8 cellular contexts compared by ENCODE assay signal in genomic region chr20:64038579-64039292, GRCh38. TPM values are rescaled to one million over a fixed set of nuclear protein-coding genes. Genes with fewer than 3 reads are reported as not detected.
DNase-seq lines count a peak whose midpoint lies in the region; ATAC-seq and TF ChIP-seq lines count a peak whose summit lies in the region.

No MANE protein-coding gene starts in this region.

- no peak overlapping the region for H3K9ac ChIP-seq in fibroblast of lung (ENCODE audit: insufficient read depth, low read length)

- CTCF ChIA-PET in OCI-LY7 (lab: Charles Lee; ENCODE audit: unreplicated experiment): interaction anchor here (0.6 to 0.8 kb wide), 3 partner anchors 58 to 217 kb away, joined by 3 to 7 read pairs (median 3); partner anchors contain the start of genes PCMTD2 and PRPF6

- peaks cover 9% of the 10 kb centered on the region; the same call in 1 of the 2 replicates for H3K36me3 ChIP-seq in OCI-LY7 (ENCODE audit: insufficient read depth, low read length)
- H3K36me3 ChIP-seq in fibroblast of lung (ENCODE audit: control insufficient read depth, insufficient read depth, low read length): peaks cover 6% of the 10 kb centered on the region
- H3K36me3 ChIP-seq in neuron (ENCODE audit: insufficient read depth, low read length): peaks cover 13% of the 10 kb centered on the region
- H3K36me3 ChIP-seq in suprapubic skin: peaks cover 11% of the 10 kb centered on the region

- no peak for TF ChIP-seq EP300 in suprapubic skin (IDR thresholded peaks at IDR 0.05)

- H3K9me3 ChIP-seq in OCI-LY7 (ENCODE audit: low read length): no peaks in the 10 kb centered on the region
- H3K9me3 ChIP-seq in fibroblast of lung (ENCODE audit: control insufficient read depth, insufficient read depth, low read depth, low read length): no peaks in the 10 kb centered on the region
- H3K9me3 ChIP-seq in neuron (ENCODE audit: low read length): no peaks in the 10 kb centered on the region
- no peaks in the 10 kb centered on the region for H3K9me3 ChIP-seq in suprapubic skin

- H4K20me1 ChIP-seq in OCI-LY7 (ENCODE audit: insufficient read depth, low read length): no peaks in the 10 kb centered on the region
- H4K20me1 ChIP-seq in fibroblast of lung (ENCODE audit: control insufficient read depth, extremely low read depth, insufficient read depth, low read length): no peaks in the 10 kb centered on the region

- peak; percentile 45 for TF ChIP-seq POLR2A in GM19099 (IDR thresholded peaks at IDR 0.05; ENCODE audit: extremely low read depth, insufficient read length, low read depth)
- no peak for TF ChIP-seq POLR2A in suprapubic skin (IDR thresholded peaks at IDR 0.05)

- TF ChIP-seq CTCF in OCI-LY7 (conservative IDR thresholded peaks at IDR 0.05; ENCODE audit: low read length) (peak; percentile 73), fibroblast of lung (conservative IDR thresholded peaks at IDR 0.05 in 1 of 2, IDR thresholded peaks at IDR 0.05 in 1 of 2; ENCODE audit: low read depth in 1 of 2, low read length in 2 of 2) (peak; percentile 50 to 53), suprapubic skin (IDR thresholded peaks at IDR 0.05) (peak; percentile 13 to 70)

- no TSS peak for BruUV-seq in OCI-LY7 (replicated peaks; lab: Mats Ljungman, UMichigan)

- H2AFZ ChIP-seq in OCI-LY7 (ENCODE audit: low read length): peak overlapping the region; percentile 52; the same call in 1 of the 2 replicates
- peak overlapping the region; percentile 11 for H2AFZ ChIP-seq in fibroblast of lung (ENCODE audit: low read length)
- peak overlapping the region; percentile 41 for H2AFZ ChIP-seq in neuron (ENCODE audit: low read depth, low read length)

- peak; percentile 45 for ATAC-seq in HG03571 (IDR thresholded peaks at IDR 0.05; ENCODE audit: unreplicated experiment)

- intact Hi-C loops in OCI-LY7 (cut with micrococcal nuclease; ENCODE audit: unreplicated experiment): loop anchor here (1.0 kb wide), 1 partner anchor 84 kb away; no protein-coding TSS in a partner anchor

- peak overlapping the region; percentile 86 for H3K4me2 ChIP-seq in OCI-LY7 (ENCODE audit: low read length)
- peak overlapping the region; percentile 82 for H3K4me2 ChIP-seq in fibroblast of lung (ENCODE audit: extremely low read depth, insufficient read depth, low read length)

- peak overlapping the region; percentile 63 for H3K4me3 ChIP-seq in OCI-LY7 (ENCODE audit: low read depth, low read length, poor library complexity, severe bottlenecking)
- peak overlapping the region in 2 of 4 experiments; percentile 31 to 46 for H3K4me3 ChIP-seq in fibroblast of lung (replicated peaks in 1 of 4; ENCODE audit: control extremely low read depth in 1 of 4, insufficient read depth in 1 of 4, low read depth in 3 of 4, low read length in 4 of 4)
- peak overlapping the region; percentile 46 for H3K4me3 ChIP-seq in neuron (ENCODE audit: low read length)
- peak overlapping the region; percentile 56 for H3K4me3 ChIP-seq in suprapubic skin

- H3K79me2 ChIP-seq in OCI-LY7 (ENCODE audit: insufficient read depth, low read depth, low read length) (no peaks in the 10 kb centered on the region), fibroblast of lung (ENCODE audit: control insufficient read depth, insufficient read depth, low read length) (no peaks in the 10 kb centered on the region)

- WGBS in suprapubic skin: 3% methylated on average over 16 of the region's 88 CpGs

- H3K4me1 ChIP-seq in OCI-LY7 (ENCODE audit: insufficient read depth, low read length, poor library complexity, severe bottlenecking) (peaks cover 45% of the 10 kb centered on the region), fibroblast of lung (ENCODE audit: control insufficient read depth, extremely low read depth, insufficient read depth, low read length) (no peaks in the 10 kb centered on the region), neuron (ENCODE audit: insufficient read depth, low read length) (peaks cover 18% of the 10 kb centered on the region), suprapubic skin (peaks cover 47% of the 10 kb centered on the region)

- POLR2A ChIA-PET in OCI-LY7 (lab: Charles Lee): no interaction called here

- H3K27me3 ChIP-seq in fibroblast of lung (ENCODE audit: control insufficient read depth, insufficient read depth, low read length): peaks cover 26% of the 10 kb centered on the region
- peaks cover 48% of the 10 kb centered on the region for H3K27me3 ChIP-seq in neuron (ENCODE audit: insufficient read depth, low read length)
- peaks cover 36% of the 10 kb centered on the region for H3K27me3 ChIP-seq in suprapubic skin

- DNase-seq in Ammon's horn (ENCODE audit: low spot score): peak; percentile 30
- peak; percentile 80 for DNase-seq in OCI-LY7 (ENCODE audit: low spot score)
- DNase-seq in activated T-cell treated with anti-CD3 and anti-CD28 coated beads for 48 hours (ENCODE audit: low read depth): peak; percentile 80
- DNase-seq in fibroblast of lung (ENCODE audit: low read depth in 2 of 2): peak; percentile 64 to 78
- peak in 1 of 2 donors; percentile 88 for DNase-seq in suprapubic skin (ENCODE audit: low spot score in 2 of 2)

- no peaks in the 10 kb centered on the region for H3K9me2 ChIP-seq in OCI-LY7 (ENCODE audit: insufficient read depth, low read length)

- H3K27ac ChIP-seq in OCI-LY7 (ENCODE audit: low read depth, low read length, poor library complexity, severe bottlenecking) (no peak overlapping the region), fibroblast of lung (ENCODE audit: insufficient read depth, low read length) (no peak overlapping the region), suprapubic skin (no peak overlapping the region)

RNA-seq across cellular contexts. Expression of gene C20orf204, which starts 2.8 kb away (rescaled TPM):
- 2.0 and 3.5 TPM in 2 replicates for total RNA-seq in OCI-LY7 (2014; rRNA removed; shearing (Covaris generic))
- 5.9 and 6.7 TPM in 2 replicates for total RNA-seq in OCI-LY7 (2022)
- 0.26 and 0.66 TPM in 2 replicates for total RNA-seq in fibroblast of lung
- polyA plus RNA-seq in fibroblast of lung: 0.02 TPM in 2 replicates
- 0.13 TPM in 1 of 2 replicates, not detected in the other for polyA plus RNA-seq in fibroblast of lung (2012)
- polyA minus RNA-seq in fibroblast of lung (ENCODE audit: low replicate concordance): 0.19 TPM in 1 of 2 replicates, not detected in the other
- total RNA-seq in suprapubic skin: 1 to 10 TPM; 1.1 to 5.1 (median 1.8) TPM

RNA-seq across cellular contexts. Expression of gene SOX18, which starts 10.7 kb away (rescaled TPM):
- not detected in 2 replicates for total RNA-seq in OCI-LY7 (2014; rRNA removed; shearing (Covaris generic))
- total RNA-seq in OCI-LY7 (2022) (not detected in 2 replicates), fibroblast of lung (not detected in 2 replicates), suprapubic skin (1 to 10 TPM in 3 of 4 donors, under 1 TPM in 1; 0.79 to 8.7 (median 3.3) TPM)
- not detected in 2 replicates for polyA plus RNA-seq in fibroblast of lung
- polyA plus RNA-seq in fibroblast of lung (2012): 0.15 TPM in 1 of 2 replicates, not detected in the other
- not detected in 2 replicates for polyA minus RNA-seq in fibroblast of lung (ENCODE audit: low replicate concordance)

RNA-seq across cellular contexts. Expression of gene TCEA2, which starts 24.3 kb away (rescaled TPM):
- total RNA-seq in OCI-LY7 (2014; rRNA removed; shearing (Covaris generic)): 36.4 and 37.5 TPM in 2 replicates
- total RNA-seq in OCI-LY7 (2022): 71.2 and 72.3 TPM in 2 replicates
- 23.9 and 25.2 TPM in 2 replicates for total RNA-seq in fibroblast of lung
- polyA plus RNA-seq in fibroblast of lung: 12.7 and 17.1 TPM in 2 replicates
- polyA plus RNA-seq in fibroblast of lung (2012): 38.9 and 43.2 TPM in 2 replicates
- polyA minus RNA-seq in fibroblast of lung (ENCODE audit: low replicate concordance): 26.2 and 46.1 TPM in 2 replicates
- total RNA-seq in suprapubic skin: 10 to 100 TPM in 3 of 4 donors, 1 to 10 TPM in 1; 8.6 to 27.9 (median 13.2) TPM

RNA-seq across cellular contexts. Expression of gene RGS19, which starts 40.6 kb away (rescaled TPM):
- 85.5 and 106 TPM in 2 replicates for total RNA-seq in OCI-LY7 (2014; rRNA removed; shearing (Covaris generic))
- 63.5 and 69.4 TPM in 2 replicates for total RNA-seq in OCI-LY7 (2022)
- 9.1 and 11.6 TPM in 2 replicates for total RNA-seq in fibroblast of lung
- polyA plus RNA-seq in fibroblast of lung: 5.5 and 5.8 TPM in 2 replicates
- polyA plus RNA-seq in fibroblast of lung (2012): 8.9 and 9.8 TPM in 2 replicates
- polyA minus RNA-seq in fibroblast of lung (ENCODE audit: low replicate concordance): 12.5 and 22.1 TPM in 2 replicates
- total RNA-seq in suprapubic skin: 10 to 100 TPM; 14.8 to 18.4 (median 16.2) TPM

RNA-seq across cellular contexts. Expression of gene OPRL1, which starts 41.1 kb away (rescaled TPM):
- total RNA-seq in OCI-LY7 (2014; rRNA removed; shearing (Covaris generic)): 4.8 and 6.4 TPM in 2 replicates
- total RNA-seq in OCI-LY7 (2022) (6.1 and 7.6 TPM in 2 replicates), fibroblast of lung (2.6 and 4.1 TPM in 2 replicates), suprapubic skin (under 1 TPM; 0.45 to 0.68 (median 0.52) TPM)
- polyA plus RNA-seq in fibroblast of lung: 0.17 and 0.49 TPM in 2 replicates
- polyA plus RNA-seq in fibroblast of lung (2012): 0.47 and 0.96 TPM in 2 replicates
- 0.39 and 0.56 TPM in 2 replicates for polyA minus RNA-seq in fibroblast of lung (ENCODE audit: low replicate concordance)
